ENCODE assay signal across 1 cellular context in the genomic region with DNA sequence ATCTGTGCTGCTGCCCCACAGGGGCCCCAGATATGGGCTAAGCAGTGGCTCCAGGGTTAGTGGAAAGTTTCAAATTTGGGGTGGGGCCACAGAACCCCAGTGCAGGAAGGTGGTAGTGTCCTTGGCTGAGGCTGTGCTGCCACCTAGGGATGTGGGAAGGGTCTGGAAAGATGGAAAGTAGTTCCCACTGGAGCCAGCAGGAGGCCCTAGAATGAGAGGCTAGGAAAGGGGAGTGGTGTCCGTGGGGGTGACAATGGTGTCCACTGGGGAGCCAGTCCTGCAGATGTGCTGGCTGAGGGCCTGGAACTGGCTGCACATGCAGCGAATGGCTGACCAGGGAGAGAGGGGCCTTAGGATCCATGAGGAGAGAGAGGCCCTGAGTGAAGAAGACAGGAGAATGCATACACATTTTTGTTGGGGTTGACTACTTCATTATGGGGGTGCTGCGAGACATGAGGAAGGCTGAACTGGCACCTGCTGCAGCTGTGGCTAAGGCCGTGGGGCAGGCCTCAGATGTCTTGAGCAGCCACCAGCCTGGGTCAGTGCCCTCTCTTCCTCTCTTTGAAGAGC.
TF ChIP-seq lines count a peak whose summit lies in the region.

No MANE protein-coding gene starts in this region.

TF ChIP-seq in HepG2, 621 proteins besides CTCF, POLR2A, EP300 and RAD21 (continued from another document and continues in another):
- TF ChIP-seq, protein P1, sequence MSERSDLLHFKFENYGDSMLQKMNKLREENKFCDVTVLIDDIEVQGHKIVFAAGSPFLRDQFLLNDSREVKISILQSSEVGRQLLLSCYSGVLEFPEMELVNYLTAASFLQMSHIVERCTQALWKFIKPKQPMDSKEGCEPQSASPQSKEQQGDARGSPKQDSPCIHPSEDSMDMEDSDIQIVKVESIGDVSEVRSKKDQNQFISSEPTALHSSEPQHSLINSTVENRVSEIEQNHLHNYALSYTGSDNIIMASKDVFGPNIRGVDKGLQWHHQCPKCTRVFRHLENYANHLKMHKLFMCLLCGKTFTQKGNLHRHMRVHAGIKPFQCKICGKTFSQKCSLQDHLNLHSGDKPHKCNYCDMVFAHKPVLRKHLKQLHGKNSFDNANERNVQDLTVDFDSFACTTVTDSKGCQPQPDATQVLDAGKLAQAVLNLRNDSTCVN (CRISPR knock-in tag; IDR thresholded peaks at IDR 0.05; ENCODE audit: borderline replicate concordance) = no peak
- TF ChIP-seq, protein P2, sequence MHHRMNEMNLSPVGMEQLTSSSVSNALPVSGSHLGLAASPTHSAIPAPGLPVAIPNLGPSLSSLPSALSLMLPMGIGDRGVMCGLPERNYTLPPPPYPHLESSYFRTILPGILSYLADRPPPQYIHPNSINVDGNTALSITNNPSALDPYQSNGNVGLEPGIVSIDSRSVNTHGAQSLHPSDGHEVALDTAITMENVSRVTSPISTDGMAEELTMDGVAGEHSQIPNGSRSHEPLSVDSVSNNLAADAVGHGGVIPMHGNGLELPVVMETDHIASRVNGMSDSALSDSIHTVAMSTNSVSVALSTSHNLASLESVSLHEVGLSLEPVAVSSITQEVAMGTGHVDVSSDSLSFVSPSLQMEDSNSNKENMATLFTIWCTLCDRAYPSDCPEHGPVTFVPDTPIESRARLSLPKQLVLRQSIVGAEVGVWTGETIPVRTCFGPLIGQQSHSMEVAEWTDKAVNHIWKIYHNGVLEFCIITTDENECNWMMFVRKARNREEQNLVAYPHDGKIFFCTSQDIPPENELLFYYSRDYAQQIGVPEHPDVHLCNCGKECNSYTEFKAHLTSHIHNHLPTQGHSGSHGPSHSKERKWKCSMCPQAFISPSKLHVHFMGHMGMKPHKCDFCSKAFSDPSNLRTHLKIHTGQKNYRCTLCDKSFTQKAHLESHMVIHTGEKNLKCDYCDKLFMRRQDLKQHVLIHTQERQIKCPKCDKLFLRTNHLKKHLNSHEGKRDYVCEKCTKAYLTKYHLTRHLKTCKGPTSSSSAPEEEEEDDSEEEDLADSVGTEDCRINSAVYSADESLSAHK (CRISPR knock-in tag; IDR thresholded peaks at IDR 0.05; ENCODE audit: borderline replicate concordance) = no peak
- TF ChIP-seq XRCC5 (optimal IDR thresholded peaks at IDR 0.05; ENCODE audit: low read length) = peak; percentile 65
- TF ChIP-seq MXD4 (CRISPR knock-in tag; IDR thresholded peaks at IDR 0.05) = no peak
- 0 out of 2 replicates have a peak, but pooled peaks have one; percentile 51 for TF ChIP-seq ZZZ3 (CRISPR knock-in tag; IDR thresholded peaks at IDR 0.05; ENCODE audit: borderline replicate concordance)
- TF ChIP-seq, protein P3, sequence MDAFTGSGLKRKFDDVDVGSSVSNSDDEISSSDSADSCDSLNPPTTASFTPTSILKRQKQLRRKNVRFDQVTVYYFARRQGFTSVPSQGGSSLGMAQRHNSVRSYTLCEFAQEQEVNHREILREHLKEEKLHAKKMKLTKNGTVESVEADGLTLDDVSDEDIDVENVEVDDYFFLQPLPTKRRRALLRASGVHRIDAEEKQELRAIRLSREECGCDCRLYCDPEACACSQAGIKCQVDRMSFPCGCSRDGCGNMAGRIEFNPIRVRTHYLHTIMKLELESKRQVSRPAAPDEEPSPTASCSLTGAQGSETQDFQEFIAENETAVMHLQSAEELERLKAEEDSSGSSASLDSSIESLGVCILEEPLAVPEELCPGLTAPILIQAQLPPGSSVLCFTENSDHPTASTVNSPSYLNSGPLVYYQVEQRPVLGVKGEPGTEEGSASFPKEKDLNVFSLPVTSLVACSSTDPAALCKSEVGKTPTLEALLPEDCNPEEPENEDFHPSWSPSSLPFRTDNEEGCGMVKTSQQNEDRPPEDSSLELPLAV (CRISPR knock-in tag; conservative IDR thresholded peaks at IDR 0.05; ENCODE audit: low read depth) = no peak
- TF ChIP-seq NBN (conservative IDR thresholded peaks at IDR 0.05) = no peak
- TF ChIP-seq, protein P4, sequence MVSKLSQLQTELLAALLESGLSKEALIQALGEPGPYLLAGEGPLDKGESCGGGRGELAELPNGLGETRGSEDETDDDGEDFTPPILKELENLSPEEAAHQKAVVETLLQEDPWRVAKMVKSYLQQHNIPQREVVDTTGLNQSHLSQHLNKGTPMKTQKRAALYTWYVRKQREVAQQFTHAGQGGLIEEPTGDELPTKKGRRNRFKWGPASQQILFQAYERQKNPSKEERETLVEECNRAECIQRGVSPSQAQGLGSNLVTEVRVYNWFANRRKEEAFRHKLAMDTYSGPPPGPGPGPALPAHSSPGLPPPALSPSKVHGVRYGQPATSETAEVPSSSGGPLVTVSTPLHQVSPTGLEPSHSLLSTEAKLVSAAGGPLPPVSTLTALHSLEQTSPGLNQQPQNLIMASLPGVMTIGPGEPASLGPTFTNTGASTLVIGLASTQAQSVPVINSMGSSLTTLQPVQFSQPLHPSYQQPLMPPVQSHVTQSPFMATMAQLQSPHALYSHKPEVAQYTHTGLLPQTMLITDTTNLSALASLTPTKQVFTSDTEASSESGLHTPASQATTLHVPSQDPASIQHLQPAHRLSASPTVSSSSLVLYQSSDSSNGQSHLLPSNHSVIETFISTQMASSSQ (IDR thresholded peaks at IDR 0.05; ENCODE audit: low read depth) = no peak
- TF ChIP-seq, protein P4 (CRISPR knock-in tag; IDR thresholded peaks at IDR 0.05; ENCODE audit: borderline replicate concordance) = no peak
- TF ChIP-seq ZNF121 (CRISPR knock-in tag; IDR thresholded peaks at IDR 0.05) = no peak
- TF ChIP-seq ZNF879 (CRISPR knock-in tag; IDR thresholded peaks at IDR 0.05) = no peak
- no peak for TF ChIP-seq ZNF510 (CRISPR knock-in tag; IDR thresholded peaks at IDR 0.05; ENCODE audit: low read depth)
- no peak for TF ChIP-seq NRL (CRISPR knock-in tag; IDR thresholded peaks at IDR 0.05; ENCODE audit: borderline replicate concordance)
- TF ChIP-seq, protein P5, sequence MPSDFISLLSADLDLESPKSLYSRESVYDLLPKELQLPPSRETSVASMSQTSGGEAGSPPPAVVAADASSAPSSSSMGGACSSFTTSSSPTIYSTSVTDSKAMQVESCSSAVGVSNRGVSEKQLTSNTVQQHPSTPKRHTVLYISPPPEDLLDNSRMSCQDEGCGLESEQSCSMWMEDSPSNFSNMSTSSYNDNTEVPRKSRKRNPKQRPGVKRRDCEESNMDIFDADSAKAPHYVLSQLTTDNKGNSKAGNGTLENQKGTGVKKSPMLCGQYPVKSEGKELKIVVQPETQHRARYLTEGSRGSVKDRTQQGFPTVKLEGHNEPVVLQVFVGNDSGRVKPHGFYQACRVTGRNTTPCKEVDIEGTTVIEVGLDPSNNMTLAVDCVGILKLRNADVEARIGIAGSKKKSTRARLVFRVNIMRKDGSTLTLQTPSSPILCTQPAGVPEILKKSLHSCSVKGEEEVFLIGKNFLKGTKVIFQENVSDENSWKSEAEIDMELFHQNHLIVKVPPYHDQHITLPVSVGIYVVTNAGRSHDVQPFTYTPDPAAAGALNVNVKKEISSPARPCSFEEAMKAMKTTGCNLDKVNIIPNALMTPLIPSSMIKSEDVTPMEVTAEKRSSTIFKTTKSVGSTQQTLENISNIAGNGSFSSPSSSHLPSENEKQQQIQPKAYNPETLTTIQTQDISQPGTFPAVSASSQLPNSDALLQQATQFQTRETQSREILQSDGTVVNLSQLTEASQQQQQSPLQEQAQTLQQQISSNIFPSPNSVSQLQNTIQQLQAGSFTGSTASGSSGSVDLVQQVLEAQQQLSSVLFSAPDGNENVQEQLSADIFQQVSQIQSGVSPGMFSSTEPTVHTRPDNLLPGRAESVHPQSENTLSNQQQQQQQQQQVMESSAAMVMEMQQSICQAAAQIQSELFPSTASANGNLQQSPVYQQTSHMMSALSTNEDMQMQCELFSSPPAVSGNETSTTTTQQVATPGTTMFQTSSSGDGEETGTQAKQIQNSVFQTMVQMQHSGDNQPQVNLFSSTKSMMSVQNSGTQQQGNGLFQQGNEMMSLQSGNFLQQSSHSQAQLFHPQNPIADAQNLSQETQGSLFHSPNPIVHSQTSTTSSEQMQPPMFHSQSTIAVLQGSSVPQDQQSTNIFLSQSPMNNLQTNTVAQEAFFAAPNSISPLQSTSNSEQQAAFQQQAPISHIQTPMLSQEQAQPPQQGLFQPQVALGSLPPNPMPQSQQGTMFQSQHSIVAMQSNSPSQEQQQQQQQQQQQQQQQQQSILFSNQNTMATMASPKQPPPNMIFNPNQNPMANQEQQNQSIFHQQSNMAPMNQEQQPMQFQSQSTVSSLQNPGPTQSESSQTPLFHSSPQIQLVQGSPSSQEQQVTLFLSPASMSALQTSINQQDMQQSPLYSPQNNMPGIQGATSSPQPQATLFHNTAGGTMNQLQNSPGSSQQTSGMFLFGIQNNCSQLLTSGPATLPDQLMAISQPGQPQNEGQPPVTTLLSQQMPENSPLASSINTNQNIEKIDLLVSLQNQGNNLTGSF (CRISPR knock-in tag; IDR thresholded peaks at IDR 0.05) = no peak
- TF ChIP-seq, protein P6, sequence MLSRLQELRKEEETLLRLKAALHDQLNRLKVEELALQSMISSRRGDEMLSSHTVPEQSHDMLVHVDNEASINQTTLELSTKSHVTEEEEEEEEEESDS (CRISPR knock-in tag; IDR thresholded peaks at IDR 0.05; ENCODE audit: borderline replicate concordance) = no peak
- TF ChIP-seq XBP1 (CRISPR knock-in tag; IDR thresholded peaks at IDR 0.05) = no peak
- TF ChIP-seq ZBTB7A (CRISPR knock-in tag; IDR thresholded peaks at IDR 0.05) = no peak
- TF ChIP-seq HMG20A (CRISPR knock-in tag; IDR thresholded peaks at IDR 0.05; ENCODE audit: borderline replicate concordance) = no peak
- TF ChIP-seq SALL1 (CRISPR knock-in tag; IDR thresholded peaks at IDR 0.05) = peak; percentile 46; the same call in 1 of the 2 replicates
- no peak for TF ChIP-seq ZBTB8A (CRISPR knock-in tag; IDR thresholded peaks at IDR 0.05; ENCODE audit: borderline replicate concordance, low read depth)
- no peak for TF ChIP-seq DNMT1 (CRISPR knock-in tag; IDR thresholded peaks at IDR 0.05)
- no peak for TF ChIP-seq NFIB (CRISPR knock-in tag; IDR thresholded peaks at IDR 0.05; ENCODE audit: borderline replicate concordance)
- TF ChIP-seq ZNF350 (CRISPR knock-in tag; IDR thresholded peaks at IDR 0.05; ENCODE audit: borderline replicate concordance, low read depth) = no peak
- TF ChIP-seq, protein P7, sequence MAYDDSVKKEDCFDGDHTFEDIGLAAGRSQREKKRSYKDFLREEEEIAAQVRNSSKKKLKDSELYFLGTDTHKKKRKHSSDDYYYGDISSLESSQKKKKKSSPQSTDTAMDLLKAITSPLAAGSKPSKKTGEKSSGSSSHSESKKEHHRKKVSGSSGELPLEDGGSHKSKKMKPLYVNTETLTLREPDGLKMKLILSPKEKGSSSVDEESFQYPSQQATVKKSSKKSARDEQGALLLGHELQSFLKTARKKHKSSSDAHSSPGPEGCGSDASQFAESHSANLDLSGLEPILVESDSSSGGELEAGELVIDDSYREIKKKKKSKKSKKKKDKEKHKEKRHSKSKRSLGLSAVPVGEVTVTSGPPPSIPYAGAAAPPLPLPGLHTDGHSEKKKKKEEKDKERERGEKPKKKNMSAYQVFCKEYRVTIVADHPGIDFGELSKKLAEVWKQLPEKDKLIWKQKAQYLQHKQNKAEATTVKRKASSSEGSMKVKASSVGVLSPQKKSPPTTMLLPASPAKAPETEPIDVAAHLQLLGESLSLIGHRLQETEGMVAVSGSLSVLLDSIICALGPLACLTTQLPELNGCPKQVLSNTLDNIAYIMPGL (CRISPR knock-in tag; IDR thresholded peaks at IDR 0.05; ENCODE audit: borderline replicate concordance in 1 of 2, low read depth in 1 of 2) = peak in 1 of 2 experiments; percentile 52; a peak in 1 of 4 replicates
- no peak for TF ChIP-seq TAF15 (IDR thresholded peaks at IDR 0.05; ENCODE audit: low read depth, low read length, poor library complexity, severe bottlenecking)
- TF ChIP-seq AHR (CRISPR knock-in tag; IDR thresholded peaks at IDR 0.05) = no peak
- TF ChIP-seq, protein P8, sequence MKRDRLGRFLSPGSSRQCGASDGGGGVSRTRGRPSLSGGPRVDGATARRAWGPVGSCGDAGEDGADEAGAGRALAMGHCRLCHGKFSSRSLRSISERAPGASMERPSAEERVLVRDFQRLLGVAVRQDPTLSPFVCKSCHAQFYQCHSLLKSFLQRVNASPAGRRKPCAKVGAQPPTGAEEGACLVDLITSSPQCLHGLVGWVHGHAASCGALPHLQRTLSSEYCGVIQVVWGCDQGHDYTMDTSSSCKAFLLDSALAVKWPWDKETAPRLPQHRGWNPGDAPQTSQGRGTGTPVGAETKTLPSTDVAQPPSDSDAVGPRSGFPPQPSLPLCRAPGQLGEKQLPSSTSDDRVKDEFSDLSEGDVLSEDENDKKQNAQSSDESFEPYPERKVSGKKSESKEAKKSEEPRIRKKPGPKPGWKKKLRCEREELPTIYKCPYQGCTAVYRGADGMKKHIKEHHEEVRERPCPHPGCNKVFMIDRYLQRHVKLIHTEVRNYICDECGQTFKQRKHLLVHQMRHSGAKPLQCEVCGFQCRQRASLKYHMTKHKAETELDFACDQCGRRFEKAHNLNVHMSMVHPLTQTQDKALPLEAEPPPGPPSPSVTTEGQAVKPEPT (CRISPR knock-in tag; IDR thresholded peaks at IDR 0.05; ENCODE audit: low read depth) = 0 out of 2 replicates have a peak, but pooled peaks have one; percentile 40
- TF ChIP-seq THYN1 (CRISPR knock-in tag; IDR thresholded peaks at IDR 0.05; ENCODE audit: borderline replicate concordance, low read depth) = no peak
- no peak for TF ChIP-seq HNRNPH1 (optimal IDR thresholded peaks at IDR 0.05; ENCODE audit: low read depth, low read length)
- TF ChIP-seq HCFC1 (IDR thresholded peaks at IDR 0.05; ENCODE audit: low read depth, low read length) = no peak
- TF ChIP-seq, protein P9, sequence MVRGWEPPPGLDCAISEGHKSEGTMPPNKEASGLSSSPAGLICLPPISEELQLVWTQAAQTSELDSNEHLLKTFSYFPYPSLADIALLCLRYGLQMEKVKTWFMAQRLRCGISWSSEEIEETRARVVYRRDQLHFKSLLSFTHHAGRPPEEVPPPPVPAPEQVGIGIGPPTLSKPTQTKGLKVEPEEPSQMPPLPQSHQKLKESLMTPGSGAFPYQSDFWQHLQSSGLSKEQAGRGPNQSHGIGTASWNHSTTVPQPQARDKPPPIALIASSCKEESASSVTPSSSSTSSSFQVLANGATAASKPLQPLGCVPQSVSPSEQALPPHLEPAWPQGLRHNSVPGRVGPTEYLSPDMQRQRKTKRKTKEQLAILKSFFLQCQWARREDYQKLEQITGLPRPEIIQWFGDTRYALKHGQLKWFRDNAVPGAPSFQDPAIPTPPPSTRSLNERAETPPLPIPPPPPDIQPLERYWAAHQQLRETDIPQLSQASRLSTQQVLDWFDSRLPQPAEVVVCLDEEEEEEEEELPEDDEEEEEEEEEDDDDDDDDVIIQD (CRISPR knock-in tag; IDR thresholded peaks at IDR 0.05; ENCODE audit: low read depth) = no peak
- TF ChIP-seq ZNF629 (CRISPR knock-in tag; conservative IDR thresholded peaks at IDR 0.05) = no peak
- TF ChIP-seq ZNF296 (CRISPR knock-in tag; conservative IDR thresholded peaks at IDR 0.05) = no peak
